8 cellular contexts compared by ENCODE assay signal in the genomic region with DNA sequence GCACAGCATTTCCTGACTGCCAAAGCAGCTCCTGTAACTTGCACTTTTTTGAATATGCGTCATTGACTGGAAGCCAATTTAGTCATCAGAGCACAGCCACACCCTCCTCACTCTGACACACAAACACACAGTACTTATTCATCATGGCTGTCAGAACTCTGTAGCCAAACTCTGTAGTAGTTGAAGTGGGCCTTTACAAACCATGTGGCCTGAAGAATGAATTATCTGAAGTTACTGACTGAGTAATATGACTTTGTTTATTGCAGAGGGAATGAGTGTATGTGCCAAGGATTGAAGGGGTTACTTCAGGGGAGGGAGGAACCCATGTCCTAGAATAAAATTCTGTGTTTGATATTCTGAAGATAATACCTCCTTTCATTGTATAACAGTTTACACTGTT.
A peak's percentile ranks its signal among the peaks of the same experiment; 100 is the strongest.
DNase-seq lines count a peak whose midpoint lies in the region; ATAC-seq and TF ChIP-seq lines count a peak whose summit lies in the region.

No MANE protein-coding gene starts in this region.

- H3K27ac ChIP-seq in A673 (ENCODE audit: low read depth, low read length, poor library complexity, severe bottlenecking): no peak overlapping the region
- no peak overlapping the region for H3K27ac ChIP-seq in HEK293 (ENCODE audit: extremely low read depth, low read depth, low read length)
- H3K27ac ChIP-seq in SK-N-MC: peak overlapping the region; percentile 48; the same call in 1 of the 2 replicates

- CTCF ChIA-PET in A673 (lab: Charles Lee) (no interaction called here), HEK293 (lab: Yijun Ruan, JAX) (interaction anchor here (1.2 kb wide), 1 partner anchor 11 kb away, joined by 6 read pairs; no protein-coding TSS in a partner anchor)

- H3K9me3 ChIP-seq in A673 (ENCODE audit: low read depth, low read length, poor library complexity, severe bottlenecking): no peaks in the 10 kb centered on the region
- H3K9me3 ChIP-seq in HEK293 (ENCODE audit: control insufficient read depth, insufficient read depth, low read depth, low read length): no peaks in the 10 kb centered on the region
- no peaks in the 10 kb centered on the region for H3K9me3 ChIP-seq in SK-N-MC (ENCODE audit: low read depth, low read length)

- no peak for TF ChIP-seq CTCF in A673 (conservative IDR thresholded peaks at IDR 0.05; ENCODE audit: low read depth, low read length)
- TF ChIP-seq CTCF in HEK293 (tag by site-specific recombination; IDR thresholded peaks at IDR 0.05): no peak

- DNase-seq in A673 (ENCODE audit: low spot score) (peak; percentile 58), SK-N-MC (ENCODE audit: low read depth, low spot score) (no peak), fibroblast of the conjunctiva (ENCODE audit: low read depth) (peak; percentile 91), skeletal muscle cell (ENCODE audit: low read depth) (peak; percentile 89), GM19238 (ENCODE audit: insufficient read length, low spot score) (no peak)

- no peak overlapping the region for H3K4me3 ChIP-seq in A673 (ENCODE audit: low read depth, low read length, poor library complexity, severe bottlenecking)
- H3K4me3 ChIP-seq in HEK293 (ENCODE audit: low read depth, low read length): no peak overlapping the region
- no peak overlapping the region for H3K4me3 ChIP-seq in SK-N-MC
- H3K4me3 ChIP-seq in skeletal muscle cell (ENCODE audit: low read depth, low read length): no peak overlapping the region

- POLR2A ChIA-PET in A673 (lab: Charles Lee; ENCODE audit: low non-redundant PET) (no interaction called here), HEK293 (lab: Yijun Ruan, JAX) (no interaction called here)

- H3K27me3 ChIP-seq in A673 (replicated peaks; ENCODE audit: insufficient read depth, low read depth, low read length, poor library complexity): no peaks in the 10 kb centered on the region

- no peak overlapping the region for H3K9ac ChIP-seq in SK-N-MC (ENCODE audit: insufficient read length)

- H3K36me3 ChIP-seq in A673 (ENCODE audit: insufficient read depth, low read length, poor library complexity, severe bottlenecking) (no peaks in the 10 kb centered on the region), HEK293 (ENCODE audit: control insufficient read depth in 2 of 2, insufficient read depth in 1 of 2, low read length in 2 of 2) (peaks cover 0 to 14% of the 10 kb centered on the region in 2 experiments; a peak in 2 of 3 replicates), SK-N-MC (ENCODE audit: insufficient read depth, low read length) (no peaks in the 10 kb centered on the region)

- ATAC-seq in GM18511 (IDR thresholded peaks at IDR 0.05; ENCODE audit: unreplicated experiment) (no peak), GM19397 (IDR thresholded peaks at IDR 0.05; ENCODE audit: unreplicated experiment) (no peak)

- intact Hi-C loops in A673 (cut with micrococcal nuclease; ENCODE audit: unreplicated experiment): no loop called here

- BruUV-seq in A673 (replicated peaks; lab: Mats Ljungman, UMichigan): no TSS peak

- H3K4me1 ChIP-seq in A673 (ENCODE audit: insufficient read depth, low read length, poor library complexity, severe bottlenecking) (no peaks in the 10 kb centered on the region), HEK293 (ENCODE audit: control insufficient read depth, insufficient read depth, low read length) (no peaks in the 10 kb centered on the region)

TF ChIP-seq in HEK293, 187 proteins besides CTCF, POLR2A, EP300 and RAD21 (continues in another document):
- TF ChIP-seq ZNF138 (tag by site-specific recombination; IDR thresholded peaks at IDR 0.05; ENCODE audit: borderline replicate concordance) (no peak), ZNF571 (tag by site-specific recombination; IDR thresholded peaks at IDR 0.05) (no peak), ZNF548 (tag by site-specific recombination; IDR thresholded peaks at IDR 0.05) (no peak), KLF9 (tag by site-specific recombination; IDR thresholded peaks at IDR 0.05; ENCODE audit: low read depth) (peak; percentile 56; the same call in 1 of the 2 replicates), ZNF311 (tag by site-specific recombination; IDR thresholded peaks at IDR 0.05; ENCODE audit: borderline replicate concordance) (no peak), FEZF1 (tag by site-specific recombination; IDR thresholded peaks at IDR 0.05) (no peak), KLF10 (tag by site-specific recombination; IDR thresholded peaks at IDR 0.05) (peak; percentile 50; the same call in 1 of the 2 replicates), ZNF768 (tag by site-specific recombination; IDR thresholded peaks at IDR 0.05) (no peak), ZNF132 (tag by site-specific recombination; IDR thresholded peaks at IDR 0.05; ENCODE audit: borderline replicate concordance) (no peak), ZNF292 (tag by site-specific recombination; IDR thresholded peaks at IDR 0.05; ENCODE audit: borderline replicate concordance, low read depth) (no peak), ZBTB17 (tag by site-specific recombination; IDR thresholded peaks at IDR 0.05) (no peak), GLIS2 (tag by site-specific recombination; IDR thresholded peaks at IDR 0.05) (no peak), EGR2 (tag by site-specific recombination; IDR thresholded peaks at IDR 0.05; ENCODE audit: low read depth) (no peak), ZNF404 (tag by site-specific recombination; IDR thresholded peaks at IDR 0.05) (no peak), ZNF623 (tag by site-specific recombination; IDR thresholded peaks at IDR 0.05) (no peak), ZNF660 (tag by site-specific recombination; IDR thresholded peaks at IDR 0.05) (peak; percentile 54; the same call in 1 of the 2 replicates), SP3 (tag by site-specific recombination; IDR thresholded peaks at IDR 0.05) (no peak), ZNF23 (tag by site-specific recombination; IDR thresholded peaks at IDR 0.05; ENCODE audit: borderline replicate concordance) (no peak), ZNF629 (tag by site-specific recombination; IDR thresholded peaks at IDR 0.05) (0 out of 2 replicates have a peak, but pooled peaks have one; percentile 28)
- TF ChIP-seq, protein P1, sequence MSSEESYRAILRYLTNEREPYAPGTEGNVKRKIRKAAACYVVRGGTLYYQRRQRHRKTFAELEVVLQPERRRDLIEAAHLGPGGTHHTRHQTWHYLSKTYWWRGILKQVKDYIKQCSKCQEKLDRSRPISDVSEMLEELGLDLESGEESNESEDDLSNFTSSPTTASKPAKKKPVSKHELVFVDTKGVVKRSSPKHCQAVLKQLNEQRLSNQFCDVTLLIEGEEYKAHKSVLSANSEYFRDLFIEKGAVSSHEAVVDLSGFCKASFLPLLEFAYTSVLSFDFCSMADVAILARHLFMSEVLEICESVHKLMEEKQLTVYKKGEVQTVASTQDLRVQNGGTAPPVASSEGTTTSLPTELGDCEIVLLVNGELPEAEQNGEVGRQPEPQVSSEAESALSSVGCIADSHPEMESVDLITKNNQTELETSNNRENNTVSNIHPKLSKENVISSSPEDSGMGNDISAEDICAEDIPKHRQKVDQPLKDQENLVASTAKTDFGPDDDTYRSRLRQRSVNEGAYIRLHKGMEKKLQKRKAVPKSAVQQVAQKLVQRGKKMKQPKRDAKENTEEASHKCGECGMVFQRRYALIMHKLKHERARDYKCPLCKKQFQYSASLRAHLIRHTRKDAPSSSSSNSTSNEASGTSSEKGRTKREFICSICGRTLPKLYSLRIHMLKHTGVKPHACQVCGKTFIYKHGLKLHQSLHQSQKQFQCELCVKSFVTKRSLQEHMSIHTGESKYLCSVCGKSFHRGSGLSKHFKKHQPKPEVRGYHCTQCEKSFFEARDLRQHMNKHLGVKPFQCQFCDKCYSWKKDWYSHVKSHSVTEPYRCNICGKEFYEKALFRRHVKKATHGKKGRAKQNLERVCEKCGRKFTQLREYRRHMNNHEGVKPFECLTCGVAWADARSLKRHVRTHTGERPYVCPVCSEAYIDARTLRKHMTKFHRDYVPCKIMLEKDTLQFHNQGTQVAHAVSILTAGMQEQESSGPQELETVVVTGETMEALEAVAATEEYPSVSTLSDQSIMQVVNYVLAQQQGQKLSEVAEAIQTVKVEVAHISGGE (tag by site-specific recombination; conservative IDR thresholded peaks at IDR 0.05; ENCODE audit: low read depth): no peak
- TF ChIP-seq, protein P2, sequence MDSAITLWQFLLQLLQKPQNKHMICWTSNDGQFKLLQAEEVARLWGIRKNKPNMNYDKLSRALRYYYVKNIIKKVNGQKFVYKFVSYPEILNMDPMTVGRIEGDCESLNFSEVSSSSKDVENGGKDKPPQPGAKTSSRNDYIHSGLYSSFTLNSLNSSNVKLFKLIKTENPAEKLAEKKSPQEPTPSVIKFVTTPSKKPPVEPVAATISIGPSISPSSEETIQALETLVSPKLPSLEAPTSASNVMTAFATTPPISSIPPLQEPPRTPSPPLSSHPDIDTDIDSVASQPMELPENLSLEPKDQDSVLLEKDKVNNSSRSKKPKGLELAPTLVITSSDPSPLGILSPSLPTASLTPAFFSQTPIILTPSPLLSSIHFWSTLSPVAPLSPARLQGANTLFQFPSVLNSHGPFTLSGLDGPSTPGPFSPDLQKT (IDR thresholded peaks at IDR 0.05; ENCODE audit: borderline replicate concordance, low read depth, low read length): no peak
- TF ChIP-seq, protein P3, sequence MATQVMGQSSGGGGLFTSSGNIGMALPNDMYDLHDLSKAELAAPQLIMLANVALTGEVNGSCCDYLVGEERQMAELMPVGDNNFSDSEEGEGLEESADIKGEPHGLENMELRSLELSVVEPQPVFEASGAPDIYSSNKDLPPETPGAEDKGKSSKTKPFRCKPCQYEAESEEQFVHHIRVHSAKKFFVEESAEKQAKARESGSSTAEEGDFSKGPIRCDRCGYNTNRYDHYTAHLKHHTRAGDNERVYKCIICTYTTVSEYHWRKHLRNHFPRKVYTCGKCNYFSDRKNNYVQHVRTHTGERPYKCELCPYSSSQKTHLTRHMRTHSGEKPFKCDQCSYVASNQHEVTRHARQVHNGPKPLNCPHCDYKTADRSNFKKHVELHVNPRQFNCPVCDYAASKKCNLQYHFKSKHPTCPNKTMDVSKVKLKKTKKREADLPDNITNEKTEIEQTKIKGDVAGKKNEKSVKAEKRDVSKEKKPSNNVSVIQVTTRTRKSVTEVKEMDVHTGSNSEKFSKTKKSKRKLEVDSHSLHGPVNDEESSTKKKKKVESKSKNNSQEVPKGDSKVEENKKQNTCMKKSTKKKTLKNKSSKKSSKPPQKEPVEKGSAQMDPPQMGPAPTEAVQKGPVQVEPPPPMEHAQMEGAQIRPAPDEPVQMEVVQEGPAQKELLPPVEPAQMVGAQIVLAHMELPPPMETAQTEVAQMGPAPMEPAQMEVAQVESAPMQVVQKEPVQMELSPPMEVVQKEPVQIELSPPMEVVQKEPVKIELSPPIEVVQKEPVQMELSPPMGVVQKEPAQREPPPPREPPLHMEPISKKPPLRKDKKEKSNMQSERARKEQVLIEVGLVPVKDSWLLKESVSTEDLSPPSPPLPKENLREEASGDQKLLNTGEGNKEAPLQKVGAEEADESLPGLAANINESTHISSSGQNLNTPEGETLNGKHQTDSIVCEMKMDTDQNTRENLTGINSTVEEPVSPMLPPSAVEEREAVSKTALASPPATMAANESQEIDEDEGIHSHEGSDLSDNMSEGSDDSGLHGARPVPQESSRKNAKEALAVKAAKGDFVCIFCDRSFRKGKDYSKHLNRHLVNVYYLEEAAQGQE (tag by site-specific recombination; IDR thresholded peaks at IDR 0.05): no peak

Comparison
In these comparisons a context has a peak if more than half of its experiments do, and no peak if none do; other contexts are left out.
1. DNase-seq: peak in A673 (single experiment), fibroblast of the conjunctiva (single experiment) and skeletal muscle cell (single experiment); none in SK-N-MC (single experiment) and GM19238 (single experiment).